Comparison of ENCODE assay signal across 19 cellular contexts in genomic region chr3:159991591-159991990, GRCh38. TPM values are rescaled to one million over a fixed set of nuclear protein-coding genes. Genes with fewer than 3 reads are reported as not detected.
"Had no signal": no experiment of that assay in that cellular context is flagged by ENCODE, and none has a peak within 500 bp of the region (broad histone marks: within the 10 kb centered on the region; RNA-seq: fewer than 3 reads in every experiment).

No MANE protein-coding gene starts in this region.

- H3K27me3 ChIP-seq: dorsolateral prefrontal cortex, gastrocnemius medialis, heart right ventricle, ovary, right atrium auricular region, suprapubic skin, thyroid gland, upper lobe of left lung, vagina had no signal

- H3K9me3 Mint-ChIP-seq: naive thymus-derived CD8-positive, alpha-beta T cell had no signal

- H3K27ac Mint-ChIP-seq: neural progenitor cell had no signal

- DNase-seq: cortex of kidney; dorsolateral prefrontal cortex; effector CD8-positive, alpha-beta T cell; gastrocnemius medialis; heart right ventricle; hypothalamus; kidney glomerular epithelial cell; naive thymus-derived CD8-positive, alpha-beta T cell; nucleus accumbens; ovary; small intestine; stimulated activated CD4-positive, alpha-beta T cell treated with anti-CD3 and anti-CD28 coated beads, Interleukin-12 subunit alpha, Interleukin-12 subunit beta, amount 100 ng/mL, for 4 hours; stimulated activated naive CD4-positive, alpha-beta T cell treated with Interleukin-2 at 50 U/mL for 16 hours; thyroid gland; upper lobe of left lung had no signal

- H3K9ac ChIP-seq: neural progenitor cell had no signal

- H3K27me3 Mint-ChIP-seq: naive thymus-derived CD8-positive, alpha-beta T cell had no signal

- H3K4me3 ChIP-seq: dorsolateral prefrontal cortex, gastrocnemius medialis, heart right ventricle, neural progenitor cell, ovary, right atrium auricular region, suprapubic skin, thyroid gland, upper lobe of left lung, vagina had no signal

- H3K36me3 Mint-ChIP-seq: neural progenitor cell had no signal

- H3K4me3 Mint-ChIP-seq: neural progenitor cell had no signal

- H3K36me3 ChIP-seq: gastrocnemius medialis, neural progenitor cell, ovary, right atrium auricular region, suprapubic skin, thyroid gland, upper lobe of left lung, vagina had no signal

- ATAC-seq: gastrocnemius medialis; heart right ventricle; naive thymus-derived CD8-positive, alpha-beta T cell had no signal

- H3K9me3 ChIP-seq: gastrocnemius medialis, ovary, right atrium auricular region, suprapubic skin, thyroid gland, upper lobe of left lung, vagina had no signal

- H3K27ac ChIP-seq: gastrocnemius medialis, heart right ventricle, neural progenitor cell, ovary, right atrium auricular region, suprapubic skin, thyroid gland, upper lobe of left lung, vagina had no signal

RNA-seq across cellular contexts. Expression of gene IL12A, which starts 3.0 kb away (rescaled TPM):
- total RNA-seq: gastrocnemius medialis had no signal
